9 cellular contexts compared by ENCODE assay signal in genomic region chr2:85577386-85578242, GRCh38. TPM values are rescaled to one million over a fixed set of nuclear protein-coding genes. Genes with fewer than 3 reads are reported as not detected.
DNase-seq lines count a peak whose midpoint lies in the region; ATAC-seq and TF ChIP-seq lines count a peak whose summit lies in the region.
"Had no signal": no experiment of that assay in that cellular context is flagged by ENCODE, and none has a peak within 500 bp of the region (broad histone marks: within the 10 kb centered on the region; RNA-seq: fewer than 3 reads in every experiment).

VAMP8 (plus strand) TSS chr2:85577586; CDS start chr2:85577647, 61 bp downstream.

- intact Hi-C loops in psoas muscle (cut with DNase I), result no loop called here

- H3K27ac ChIP-seq in cardiac muscle cell (peak within 1 kb of the TSS; percentile 58), psoas muscle (peak within 1 kb of the TSS; percentile 73)
- H3K27ac ChIP-seq: VCaP had no signal

- no peak within 1 kb of the TSS for H3K4me3 ChIP-seq in cardiac muscle cell
- peak within 1 kb of the TSS; percentile 51 for H3K4me3 ChIP-seq in psoas muscle

- peak; percentile 62 for DNase-seq in NOMO-1 treated with DMSO at 0.1 percent for 48 hours (lab: John Stamatoyannopoulos, UW; ENCODE audit: unreplicated experiment)
- peak; percentile 55 for DNase-seq in activated T-helper 1 cell treated with Interleukin-2 at 50 U/mL for 16 hours (ENCODE audit: low read depth)
- no peak for DNase-seq in cardiac muscle cell (ENCODE audit: low read depth in 1 of 2, low spot score in 1 of 2)
- DNase-seq in psoas muscle, result peak; percentile 47 to 79
- no peak for DNase-seq in AG08395 (ENCODE audit: low spot score)

- H3K9me3 ChIP-seq in cardiac muscle cell (ENCODE audit: low read depth) (no peaks in the 10 kb centered on the region), psoas muscle (no peaks in the 10 kb centered on the region)

- no peak for TF ChIP-seq CTCF in cardiac muscle cell (IDR thresholded peaks at IDR 0.05; ENCODE audit: low read depth, low read length)
- TF ChIP-seq CTCF in psoas muscle (IDR thresholded peaks at IDR 0.05), result no peak

- no peaks in the 10 kb centered on the region for H3K36me3 ChIP-seq in cardiac muscle cell
- no peaks in the 10 kb centered on the region for H3K36me3 ChIP-seq in psoas muscle (ENCODE audit: insufficient read depth in 1 of 2, low read depth in 1 of 2)

- H3K27me3 ChIP-seq in cardiac muscle cell (peaks cover 3% of the 10 kb centered on the region), psoas muscle (ENCODE audit: insufficient read depth in 3 of 3, low read length in 2 of 3) (no peaks in the 10 kb centered on the region)

- 26 to 37% (median 28%) methylated on average over 19 of the region's 19 CpGs for WGBS in psoas muscle, 3 donors

- ATAC-seq in HG02571 (IDR thresholded peaks at IDR 0.05; ENCODE audit: unreplicated experiment), result peak; percentile 76
- peak; percentile 64 to 79 (median 74) for ATAC-seq in psoas muscle
- ATAC-seq in GM18519 (IDR thresholded peaks at IDR 0.05; ENCODE audit: low FRiP score, unreplicated experiment), result no peak

- H3K4me1 ChIP-seq in cardiac muscle cell (ENCODE audit: low read depth) (peaks cover 25% of the 10 kb centered on the region), psoas muscle (peaks cover 26% of the 10 kb centered on the region)

- peak; percentile 18 for TF ChIP-seq POLR2A in GM10847 (IDR thresholded peaks at IDR 0.05; ENCODE audit: extremely low read depth, insufficient read length)

RNA-seq across cellular contexts. Expression of gene VAMP8, which starts in this region (rescaled TPM):
- total RNA-seq in cardiac muscle cell, result 8.3 and 15.7 TPM in 2 replicates
- polyA plus RNA-seq in cardiac muscle cell, result 39.4 and 60.9 TPM in 2 replicates
- total RNA-seq in psoas muscle, result 10 to 100 TPM; 11.7 to 15.7 (median 12.4) TPM
- 10 to 100 TPM; 16.6 to 25.4 (median 23.2) TPM for polyA plus RNA-seq in psoas muscle

Comparison
In these comparisons a context has a peak if more than half of its experiments do, and no peak if none do; other contexts are left out.
1. DNase-seq: peak in NOMO-1 treated with DMSO at 0.1 percent for 48 hours (single experiment), activated T-helper 1 cell treated with Interleukin-2 at 50 U/mL for 16 hours (single experiment) and psoas muscle (2 of 2); none in cardiac muscle cell (0 of 2) and AG08395 (single experiment).